In the genomic region with DNA sequence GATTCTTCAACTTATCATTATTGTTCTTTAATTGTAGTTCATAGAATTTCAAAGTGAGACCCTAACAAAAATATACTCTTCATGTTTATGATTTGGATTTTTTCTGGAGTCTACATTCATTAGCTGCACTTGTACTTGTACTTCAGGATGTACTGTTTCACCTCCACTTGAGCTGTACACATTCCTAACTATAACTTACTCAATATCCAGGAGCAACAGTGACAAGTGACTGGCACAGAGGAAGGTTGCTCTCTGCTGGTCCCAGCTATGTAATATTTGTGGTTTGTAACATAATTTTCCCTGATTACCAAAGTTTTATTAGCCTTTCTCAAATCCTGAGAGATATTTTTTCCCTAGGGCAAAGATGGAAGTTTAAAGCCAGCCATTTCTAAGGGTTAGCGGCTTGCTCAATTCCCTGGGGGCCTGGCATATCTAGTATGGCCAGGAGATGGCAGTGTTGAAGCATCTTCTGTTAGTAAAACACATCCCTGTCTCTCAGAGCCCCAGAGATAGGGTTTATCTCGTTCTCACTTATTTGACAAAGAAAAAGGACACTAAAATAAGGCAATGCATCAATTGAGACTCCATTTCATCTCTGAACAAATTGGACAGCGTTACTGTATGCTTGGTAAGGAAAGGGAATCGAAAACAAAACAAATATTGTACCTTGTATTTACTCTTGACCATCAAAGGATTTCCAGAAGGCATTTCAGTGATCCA, we compare ENCODE assay signal across 8 cellular contexts. TPM values are rescaled to one million over a fixed set of nuclear protein-coding genes. Genes with fewer than 3 reads are reported as not detected.
DNase-seq lines count a peak whose midpoint lies in the region; ATAC-seq, FAIRE-seq and TF ChIP-seq lines count a peak whose summit lies in the region.

No MANE protein-coding gene starts in this region.

- WGBS in prostate gland: 6% methylated on average over 4 of the region's 4 CpGs

- H3K27ac Mint-ChIP-seq in activated naive CD4-positive, alpha-beta T cell treated with anti-CD3 and anti-CD28 coated beads for 36 hours: no peak overlapping the region

- H3K36me3 ChIP-seq in DOHH2 (ENCODE audit: control insufficient read depth, low read length): no peaks in the 10 kb centered on the region
- no peaks in the 10 kb centered on the region for H3K36me3 ChIP-seq in PC-9 (ENCODE audit: low read depth)
- no peaks in the 10 kb centered on the region for H3K36me3 ChIP-seq in prostate gland

- intact Hi-C loops in PC-9 (cut with micrococcal nuclease; ENCODE audit: unreplicated experiment) (loop anchor here (2.0 to 10.0 kb wide), 3 partner anchors 167 to 1231 kb away; no protein-coding TSS in a partner anchor), Right ventricle myocardium superior (cut with DNase I) (loop anchor here (5.0 kb wide), 1 partner anchor 258 kb away; the partner anchor contains the start of gene OR51M1), prostate gland (cut with DNase I) (no loop called here)
- intact Hi-C loops in activated naive CD4-positive, alpha-beta T cell treated with anti-CD3 and anti-CD28 coated beads for 36 hours (cut with micrococcal nuclease): loop anchor here (1.0 to 10.0 kb wide), 6 partner anchors 167 to 1231 kb away; partner anchors contain the start of gene OR52N2

- peak; percentile 90 for ATAC-seq in GM21381 (IDR thresholded peaks at IDR 0.05; ENCODE audit: unreplicated experiment)
- peak; percentile 64 for ATAC-seq in Right ventricle myocardium superior (ENCODE audit: poor library complexity)
- ATAC-seq in GM21447 (IDR thresholded peaks at IDR 0.05; ENCODE audit: unreplicated experiment): no peak

- H3K79me2 ChIP-seq in DOHH2 (ENCODE audit: control insufficient read depth, low read length) (no peaks in the 10 kb centered on the region), PC-9 (ENCODE audit: low read depth) (no peaks in the 10 kb centered on the region)

- H3K4me3 ChIP-seq in DOHH2 (ENCODE audit: low read length) (no peak overlapping the region), PC-9 (no peak overlapping the region), prostate gland (no peak overlapping the region)

- H3F3A ChIP-seq in DOHH2 (ENCODE audit: control insufficient read depth, insufficient read depth) (no peaks in the 10 kb centered on the region), PC-9 (ENCODE audit: insufficient read depth, low read depth) (no peaks in the 10 kb centered on the region)

- no peak overlapping the region for H2AFZ ChIP-seq in PC-9

- H3K4me2 ChIP-seq in DOHH2 (ENCODE audit: low read length): no peak overlapping the region
- no peak overlapping the region for H3K4me2 ChIP-seq in PC-9

- no peak for FAIRE-seq in HTR-8/SVneo (lab: Jason Lieb, UNC)

- no peak overlapping the region for H3K4me3 Mint-ChIP-seq in activated naive CD4-positive, alpha-beta T cell treated with anti-CD3 and anti-CD28 coated beads for 36 hours

- peaks cover 22% of the 10 kb centered on the region for H3K27me3 Mint-ChIP-seq in activated naive CD4-positive, alpha-beta T cell treated with anti-CD3 and anti-CD28 coated beads for 36 hours (ENCODE audit: low read depth)

- POLR2A ChIA-PET in PC-9 (lab: Charles Lee; ENCODE audit: unreplicated experiment): no interaction called here

- no peaks in the 10 kb centered on the region for H3K36me3 Mint-ChIP-seq in activated naive CD4-positive, alpha-beta T cell treated with anti-CD3 and anti-CD28 coated beads for 36 hours (ENCODE audit: low read depth)

- H4K20me1 ChIP-seq in DOHH2 (ENCODE audit: control insufficient read depth, insufficient read depth, low read depth, low read length) (no peaks in the 10 kb centered on the region), PC-9 (ENCODE audit: insufficient read depth) (no peaks in the 10 kb centered on the region)

- TF ChIP-seq POLR2A in prostate gland (IDR thresholded peaks at IDR 0.05): no peak

- H3K4me1 ChIP-seq in DOHH2 (ENCODE audit: control insufficient read depth, low read length) (no peaks in the 10 kb centered on the region), PC-9 (replicated peaks; ENCODE audit: insufficient read depth) (no peaks in the 10 kb centered on the region), prostate gland (replicated peaks) (no peaks in the 10 kb centered on the region)

- CTCF ChIA-PET in PC-9 (lab: Charles Lee): interaction anchor here (0.7 kb wide), 1 partner anchor 309 kb away, joined by 3 read pairs; no protein-coding TSS in a partner anchor
- CTCF ChIA-PET in activated naive CD4-positive, alpha-beta T cell treated with anti-CD3 and anti-CD28 coated beads for 36 hours (lab: Charles Lee): interaction anchor here (0.7 to 1.2 kb wide), 4 partner anchors 167 to 767 kb away, joined by 3 to 4 read pairs (median 4); no protein-coding TSS in a partner anchor

- BruUV-seq in PC-9 (replicated peaks; lab: Mats Ljungman, UMichigan): no TSS peak

- no peaks in the 10 kb centered on the region for H3K4me1 Mint-ChIP-seq in activated naive CD4-positive, alpha-beta T cell treated with anti-CD3 and anti-CD28 coated beads for 36 hours (ENCODE audit: low read depth)

- peak; percentile 88 for TF ChIP-seq CTCF in DOHH2 (IDR thresholded peaks at IDR 0.05; ENCODE audit: low read depth, low read length, poor library complexity, severe bottlenecking)
- peak; percentile 78 for TF ChIP-seq CTCF in PC-9 (conservative IDR thresholded peaks at IDR 0.05)
- TF ChIP-seq CTCF in prostate gland (IDR thresholded peaks at IDR 0.05): peak in 3 of 4 experiments; percentile 63 to 71 (median 66)

- H3K9me3 Mint-ChIP-seq in activated naive CD4-positive, alpha-beta T cell treated with anti-CD3 and anti-CD28 coated beads for 36 hours: no peaks in the 10 kb centered on the region

- H3K27ac ChIP-seq in DOHH2 (ENCODE audit: low read depth, low read length) (no peak overlapping the region), PC-9 (no peak overlapping the region), prostate gland (no peak overlapping the region)

- H3K27me3 ChIP-seq in DOHH2 (ENCODE audit: control insufficient read depth, low read length) (no peaks in the 10 kb centered on the region), PC-9 (ENCODE audit: insufficient read depth, low read depth) (no peaks in the 10 kb centered on the region), prostate gland (replicated peaks; ENCODE audit: insufficient read depth) (no peaks in the 10 kb centered on the region)

- H3K9me2 ChIP-seq in DOHH2 (replicated peaks; ENCODE audit: control insufficient read depth, low read length) (no peaks in the 10 kb centered on the region), PC-9 (ENCODE audit: insufficient read depth) (no peaks in the 10 kb centered on the region)

- DNase-seq in HTR-8/SVneo (ENCODE audit: insufficient read length, low spot score): peak; percentile 15
- peak in 1 of 2 experiments; percentile 28 for DNase-seq in PC-9
- DNase-seq in activated naive CD4-positive, alpha-beta T cell treated with anti-CD3 and anti-CD28 coated beads for 36 hours: peak; percentile 74
- peak; percentile 48 for DNase-seq in Right ventricle myocardium superior
- DNase-seq in prostate gland (ENCODE audit: low spot score): peak; percentile 37

- H3K9me3 ChIP-seq in DOHH2 (ENCODE audit: control insufficient read depth, insufficient read depth, low read length) (no peaks in the 10 kb centered on the region), PC-9 (ENCODE audit: insufficient read depth, low read depth) (no peaks in the 10 kb centered on the region), prostate gland (no peaks in the 10 kb centered on the region)

RNA-seq across cellular contexts. Expression of gene OR52A5, which starts 14.2 kb away (rescaled TPM):
- total RNA-seq in PC-9 (2021): not detected in 2 replicates
- not detected for total RNA-seq in activated naive CD4-positive, alpha-beta T cell treated with anti-CD3 and anti-CD28 coated beads for 36 hours
- not detected for total RNA-seq in Right ventricle myocardium superior
- not detected for total RNA-seq in prostate gland

RNA-seq across cellular contexts. Expression of gene OR52A1, which starts 30.6 kb away (rescaled TPM):
- total RNA-seq in PC-9 (2021): not detected in 2 replicates
- total RNA-seq in activated naive CD4-positive, alpha-beta T cell treated with anti-CD3 and anti-CD28 coated beads for 36 hours: not detected
- not detected for total RNA-seq in Right ventricle myocardium superior
- total RNA-seq in prostate gland: under 1 TPM in 1 of 2 donors, not detected in 1; 0.17 TPM

RNA-seq across cellular contexts. Expression of gene OR52E1, which starts 54.6 kb away (rescaled TPM):
- not detected in 2 replicates for total RNA-seq in PC-9 (2021)
- total RNA-seq in activated naive CD4-positive, alpha-beta T cell treated with anti-CD3 and anti-CD28 coated beads for 36 hours: not detected
- total RNA-seq in Right ventricle myocardium superior: not detected
- total RNA-seq in prostate gland: not detected
